Comparison of ENCODE assay signal across 24 cellular contexts in genomic region chr16:69145658-69146057, GRCh38. TPM values are rescaled to one million over a fixed set of nuclear protein-coding genes. Genes with fewer than 3 reads are reported as not detected.
DNase-seq lines count a peak whose midpoint lies in the region; ATAC-seq, FAIRE-seq and TF ChIP-seq lines count a peak whose summit lies in the region.
"Had no signal": no experiment of that assay in that cellular context is flagged by ENCODE, and none has a peak within 500 bp of the region (broad histone marks: within the 10 kb centered on the region; RNA-seq: fewer than 3 reads in every experiment).

No MANE protein-coding gene starts in this region.

- no peak for TF ChIP-seq EP300 in suprapubic skin (IDR thresholded peaks at IDR 0.05)

- no peaks in the 10 kb centered on the region for H3K27me3 ChIP-seq in GM23338 (ENCODE audit: insufficient read depth)
- H3K27me3 ChIP-seq in adipocyte (replicated peaks; ENCODE audit: control insufficient read depth, insufficient read depth, low read length): no peaks in the 10 kb centered on the region
- no peaks in the 10 kb centered on the region for H3K27me3 ChIP-seq in smooth muscle cell (ENCODE audit: low read depth)
- H3K27me3 ChIP-seq in suprapubic skin: no peaks in the 10 kb centered on the region
- H3K27me3 ChIP-seq in small intestine (ENCODE audit: control insufficient read depth in 2 of 2, insufficient read depth in 2 of 2, low read length in 2 of 2): no peaks in the 10 kb centered on the region
- H3K27me3 ChIP-seq: esophagus squamous epithelium, neural progenitor cell had no signal

- ATAC-seq in GM23338: no peak
- ATAC-seq: Right ventricle myocardium inferior had no signal

- H3K4me1 ChIP-seq in GM23338 (ENCODE audit: insufficient read depth): no peaks in the 10 kb centered on the region
- H3K4me1 ChIP-seq in adipocyte (ENCODE audit: control insufficient read depth, insufficient read depth, low read length): peaks cover 28% of the 10 kb centered on the region
- no peaks in the 10 kb centered on the region for H3K4me1 ChIP-seq in smooth muscle cell (ENCODE audit: low read depth)
- no peaks in the 10 kb centered on the region for H3K4me1 ChIP-seq in suprapubic skin
- H3K4me1 ChIP-seq in small intestine (ENCODE audit: control insufficient read depth in 2 of 2, insufficient read depth in 1 of 2, low read depth in 1 of 2, low read length in 1 of 2): no peaks in the 10 kb centered on the region
- H3K4me1 ChIP-seq: esophagus squamous epithelium, neural progenitor cell had no signal

- H3K4me3 Mint-ChIP-seq in GM23338 (no peak overlapping the region), glutamatergic neuron (ENCODE audit: unreplicated experiment) (peak overlapping the region; percentile 42)
- H3K4me3 Mint-ChIP-seq: activated CD4-positive, alpha-beta memory T cell treated with anti-CD3 and anti-CD28 coated beads, Interleukin-2, amount 10 ng/mL, durations not matched to agents 7 days and 5 days; activated naive CD8-positive, alpha-beta T cell treated with anti-CD3 and anti-CD28 coated beads for 36 hours; B cell; H9; neural progenitor cell had no signal

- H3K9me3 Mint-ChIP-seq in GM23338 (no peaks in the 10 kb centered on the region), glutamatergic neuron (ENCODE audit: unreplicated experiment) (peaks cover 8% of the 10 kb centered on the region)
- H3K9me3 Mint-ChIP-seq: activated CD4-positive, alpha-beta memory T cell treated with anti-CD3 and anti-CD28 coated beads, Interleukin-2, amount 10 ng/mL, durations not matched to agents 7 days and 5 days; activated naive CD8-positive, alpha-beta T cell treated with anti-CD3 and anti-CD28 coated beads for 36 hours; H9; neural progenitor cell had no signal

- H3K4me3 ChIP-seq in GM23338 (no peak overlapping the region), adipocyte (ENCODE audit: low read length) (peak overlapping the region; percentile 43), smooth muscle cell (no peak overlapping the region), suprapubic skin (no peak overlapping the region), small intestine (ENCODE audit: low read depth in 1 of 2, low read length in 2 of 2) (no peak overlapping the region)
- H3K4me3 ChIP-seq: esophagus squamous epithelium, neural progenitor cell had no signal

- H3K27me3 Mint-ChIP-seq in GM23338 (ENCODE audit: insufficient read depth, low read depth, poor library complexity): peaks cover under 1% of the 10 kb centered on the region
- H3K27me3 Mint-ChIP-seq in glutamatergic neuron (ENCODE audit: unreplicated experiment): peaks cover 5% of the 10 kb centered on the region
- H3K27me3 Mint-ChIP-seq: activated CD4-positive, alpha-beta memory T cell treated with anti-CD3 and anti-CD28 coated beads, Interleukin-2, amount 10 ng/mL, durations not matched to agents 7 days and 5 days; activated naive CD8-positive, alpha-beta T cell treated with anti-CD3 and anti-CD28 coated beads for 36 hours; B cell had no signal

- H3K4me1 Mint-ChIP-seq in GM23338 (no peaks in the 10 kb centered on the region), glutamatergic neuron (ENCODE audit: low read depth, unreplicated experiment) (peaks cover 33% of the 10 kb centered on the region)
- H3K4me1 Mint-ChIP-seq: activated CD4-positive, alpha-beta memory T cell treated with anti-CD3 and anti-CD28 coated beads, Interleukin-2, amount 10 ng/mL, durations not matched to agents 7 days and 5 days; activated naive CD8-positive, alpha-beta T cell treated with anti-CD3 and anti-CD28 coated beads for 36 hours; B cell; H9; neural progenitor cell had no signal

- FAIRE-seq in small intestine (lab: Jason Lieb, UNC): no peak
- FAIRE-seq: GM19239, urothelium cell line had no signal

- H3K36me3 ChIP-seq in GM23338 (ENCODE audit: insufficient read depth) (peaks cover 59% of the 10 kb centered on the region), adipocyte (ENCODE audit: control insufficient read depth, insufficient read depth, low read length, severe bottlenecking) (peaks cover 43% of the 10 kb centered on the region), smooth muscle cell (ENCODE audit: low read depth) (peaks cover 3% of the 10 kb centered on the region), suprapubic skin (peaks cover 65% of the 10 kb centered on the region), small intestine (ENCODE audit: control insufficient read depth in 2 of 2, insufficient read depth in 2 of 2, low read length in 2 of 2) (peaks cover 3% of the 10 kb centered on the region in 2 donors)
- H3K36me3 ChIP-seq: neural progenitor cell had no signal

- DNase-seq in GM23338 (ENCODE audit: low spot score): no peak
- DNase-seq in adipocyte (ENCODE audit: low read depth): no peak
- DNase-seq in glutamatergic neuron: no peak
- DNase-seq in smooth muscle cell (lab: John Stamatoyannopoulos, UW; ENCODE audit: unreplicated experiment): no peak
- DNase-seq in suprapubic skin (ENCODE audit: low spot score in 2 of 2): no peak
- DNase-seq in COLO668 (lab: John Stamatoyannopoulos, UW; ENCODE audit: unreplicated experiment): no peak
- DNase-seq in small intestine: no peak
- DNase-seq: activated CD4-positive, alpha-beta memory T cell treated with anti-CD3 and anti-CD28 coated beads, Interleukin-2, amount 10 ng/mL, durations not matched to agents 7 days and 5 days; activated naive CD8-positive, alpha-beta T cell treated with anti-CD3 and anti-CD28 coated beads for 36 hours; activated T-cell treated with anti-CD3 and anti-CD28 coated beads, Interleukin-2, amount 50 U/mL, for 48 hours; Calu3; esophagus squamous epithelium; H9; hypothalamus; kidney glomerular epithelial cell; MV-4-11; NCI-H2081; NCI-H510A treated with DMSO at 0.1 percent for 48 hours; stimulated activated naive CD4-positive, alpha-beta T cell had no signal

- H3K27ac Mint-ChIP-seq in GM23338 (no peak overlapping the region), glutamatergic neuron (ENCODE audit: unreplicated experiment) (peak overlapping the region; percentile 91)
- H3K27ac Mint-ChIP-seq: activated naive CD8-positive, alpha-beta T cell treated with anti-CD3 and anti-CD28 coated beads for 36 hours; B cell; neural progenitor cell had no signal

- peaks cover 37% of the 10 kb centered on the region for H3F3A ChIP-seq in GM23338 (replicated peaks; ENCODE audit: low read depth)
- no peaks in the 10 kb centered on the region for H3F3A ChIP-seq in smooth muscle cell (ENCODE audit: low read depth)

- TF ChIP-seq CTCF in GM23338 (conservative IDR thresholded peaks at IDR 0.05; ENCODE audit: low read depth in 2 of 2) (no peak), glutamatergic neuron (IDR thresholded peaks at IDR 0.05; ENCODE audit: partially characterized antibody, unreplicated experiment) (no peak), smooth muscle cell (IDR thresholded peaks at IDR 0.05; ENCODE audit: borderline replicate concordance, insufficient read depth, poor library complexity, severe bottlenecking) (no peak), suprapubic skin (IDR thresholded peaks at IDR 0.05) (no peak)

- 56% methylated on average over 4 of the region's 4 CpGs for WGBS in smooth muscle cell (ENCODE audit: low lambda C conversion rate)
- WGBS in suprapubic skin: 68% methylated on average over 4 of the region's 4 CpGs
- 76 to 87% (median 87%) methylated on average over 4 of the region's 4 CpGs for WGBS in small intestine, 3 donors

- peaks cover 55% of the 10 kb centered on the region for H3K79me2 ChIP-seq in GM23338 (replicated peaks; ENCODE audit: insufficient read depth)
- H3K79me2 ChIP-seq in smooth muscle cell (ENCODE audit: low read depth): no peaks in the 10 kb centered on the region

- no peak for TF ChIP-seq POLR2A in suprapubic skin (IDR thresholded peaks at IDR 0.05)

- H3K9ac ChIP-seq in adipocyte (ENCODE audit: low read length): peak overlapping the region; percentile 71
- H3K9ac ChIP-seq in smooth muscle cell (ENCODE audit: low read depth): no peak overlapping the region
- H3K9ac ChIP-seq: neural progenitor cell had no signal

- H3K9me3 ChIP-seq in adipocyte (ENCODE audit: control insufficient read depth, low read length) (no peaks in the 10 kb centered on the region), smooth muscle cell (replicated peaks; ENCODE audit: low read depth) (no peaks in the 10 kb centered on the region), suprapubic skin (no peaks in the 10 kb centered on the region), small intestine (ENCODE audit: control insufficient read depth, low read depth) (no peaks in the 10 kb centered on the region)
- H3K9me3 ChIP-seq: esophagus squamous epithelium had no signal

- H3K27ac ChIP-seq in GM23338 (ENCODE audit: low read depth) (peak overlapping the region; percentile 57; the same call in 1 of the 2 replicates), smooth muscle cell (ENCODE audit: low read depth) (peak overlapping the region; percentile 25), suprapubic skin (no peak overlapping the region), small intestine (ENCODE audit: low read depth in 1 of 2, low read length in 1 of 2) (no peak overlapping the region)
- H3K27ac ChIP-seq: esophagus squamous epithelium, neural progenitor cell had no signal

- H4K20me1 ChIP-seq in GM23338 (replicated peaks; ENCODE audit: insufficient read depth) (peaks cover 25% of the 10 kb centered on the region), smooth muscle cell (ENCODE audit: low read depth) (peaks cover 4% of the 10 kb centered on the region)

- H2AFZ ChIP-seq in GM23338 (no peak overlapping the region), smooth muscle cell (ENCODE audit: low read depth) (no peak overlapping the region)
- H2AFZ ChIP-seq: neural progenitor cell had no signal

- H3K9me2 ChIP-seq in GM23338 (ENCODE audit: insufficient read depth): no peaks in the 10 kb centered on the region

- H3K36me3 Mint-ChIP-seq in GM23338 (ENCODE audit: low read depth) (peaks cover 76% of the 10 kb centered on the region), glutamatergic neuron (ENCODE audit: unreplicated experiment) (peaks cover 4% of the 10 kb centered on the region)

- H3K4me2 ChIP-seq in GM23338 (no peak overlapping the region), smooth muscle cell (no peak overlapping the region)
- H3K4me2 ChIP-seq: neural progenitor cell had no signal

RNA-seq across cellular contexts. Expression of gene UTP4, which starts 13.2 kb away (rescaled TPM):
- total RNA-seq in GM23338 (2014; rRNA removed; shearing (Covaris generic)): 66.6 and 76.7 TPM in 2 replicates
- polyA plus RNA-seq in GM23338 (2016; fragmentation: Nextera tagmentation; extraction: Ambion mirVana): 63.2 TPM in 2 replicates
- 70.7 TPM for total RNA-seq in glutamatergic neuron (ENCODE audit: unreplicated experiment)
- 13.8 and 20.4 TPM in 2 replicates for total RNA-seq in smooth muscle cell
- polyA plus RNA-seq in smooth muscle cell: 29.0 and 32.8 TPM in 2 replicates
- 10 to 100 TPM; 25.1 to 41.7 (median 34.8) TPM for total RNA-seq in suprapubic skin
- 10 to 100 TPM in 2 of 3 donors, 1 to 10 TPM in 1; 6.3 to 24.4 (median 13.8) TPM for polyA plus RNA-seq in small intestine

RNA-seq across cellular contexts. Expression of gene CHTF8, which starts 13.3 kb away (rescaled TPM):
- total RNA-seq in GM23338 (2014; rRNA removed; shearing (Covaris generic)): 147 and 155 TPM in 2 replicates
- polyA plus RNA-seq in GM23338 (2016; fragmentation: Nextera tagmentation; extraction: Ambion mirVana) (24.4 and 25.5 TPM in 2 replicates), smooth muscle cell (70.8 and 83.8 TPM in 2 replicates), small intestine (10 to 100 TPM; 62.4 to 81.9 (median 67.3) TPM)
- total RNA-seq in glutamatergic neuron (ENCODE audit: unreplicated experiment) (116 TPM), smooth muscle cell (74.2 and 77.7 TPM in 2 replicates), suprapubic skin (100 to 1,000 TPM in 1 of 4 donors, 10 to 100 TPM in 3; 76.9 to 128 (median 90.0) TPM)

RNA-seq across cellular contexts. Expression of gene HAS3, which starts 40.2 kb away (rescaled TPM):
- 54.9 and 56.7 TPM in 2 replicates for total RNA-seq in GM23338 (2014; rRNA removed; shearing (Covaris generic))
- 7.3 TPM in 2 replicates for polyA plus RNA-seq in GM23338 (2016; fragmentation: Nextera tagmentation; extraction: Ambion mirVana)
- total RNA-seq in glutamatergic neuron (ENCODE audit: unreplicated experiment): 0.42 TPM
- 1.2 and 2.7 TPM in 2 replicates for total RNA-seq in smooth muscle cell
- polyA plus RNA-seq in smooth muscle cell: 0.39 and 1.1 TPM in 2 replicates
- 10 to 100 TPM in 1 of 4 donors, 1 to 10 TPM in 3; 4.4 to 11.3 (median 7.1) TPM for total RNA-seq in suprapubic skin
- 1 to 10 TPM in 2 of 3 donors, under 1 TPM in 1; 0.67 to 5.3 (median 1.1) TPM for polyA plus RNA-seq in small intestine

RNA-seq across cellular contexts. Expression of gene SNTB2, which starts 41.3 kb away (rescaled TPM):
- 18.8 and 42.7 TPM in 2 replicates for total RNA-seq in GM23338 (2014; rRNA removed; shearing (Covaris generic))
- polyA plus RNA-seq in GM23338 (2016; fragmentation: Nextera tagmentation; extraction: Ambion mirVana): 4.8 and 6.2 TPM in 2 replicates
- 26.8 TPM for total RNA-seq in glutamatergic neuron (ENCODE audit: unreplicated experiment)
- total RNA-seq in smooth muscle cell: 11.0 and 25.9 TPM in 2 replicates
- 17.1 and 19.2 TPM in 2 replicates for polyA plus RNA-seq in smooth muscle cell
- total RNA-seq in suprapubic skin: 10 to 100 TPM; 35.8 to 81.6 (median 57.8) TPM
- polyA plus RNA-seq in small intestine: 1 to 10 TPM; 1.9 to 6.5 (median 4.0) TPM

Comparison
In these comparisons a context has a peak if more than half of its experiments do, and no peak if none do; other contexts are left out.
1. H3K27ac ChIP-seq: peak in GM23338 (single experiment) and smooth muscle cell (single experiment); none in suprapubic skin (single experiment) and small intestine (0 of 2).